ENCODE assay signal across 8 cellular contexts in the genomic region with DNA sequence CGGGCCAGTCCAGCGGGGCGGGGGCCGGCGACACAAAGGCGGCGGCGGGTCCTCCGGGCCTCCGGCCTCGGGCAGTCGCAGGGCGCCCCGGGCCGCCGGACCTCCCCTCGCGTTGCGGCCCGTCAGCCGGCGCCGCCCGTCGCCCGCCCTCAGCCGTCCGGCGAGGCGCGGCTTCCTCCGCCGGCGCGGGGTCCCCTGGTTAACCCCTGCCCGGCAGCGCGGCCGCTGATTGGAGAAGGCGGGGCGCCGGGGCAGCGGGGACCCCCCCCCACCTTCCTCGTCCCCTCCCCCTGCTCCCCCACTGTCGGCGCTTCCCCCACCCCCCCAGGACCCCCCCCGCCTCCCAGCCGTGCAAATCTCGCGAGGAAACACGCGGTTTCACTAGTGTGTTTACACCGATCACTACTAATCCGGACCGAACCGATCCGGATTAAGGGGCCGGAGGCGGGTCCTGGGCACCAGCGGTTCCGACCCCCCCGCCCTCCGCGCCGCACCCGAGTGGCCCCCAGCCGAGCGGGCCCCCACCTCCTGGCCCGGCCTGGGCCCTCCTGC. TPM values are rescaled to one million over a fixed set of nuclear protein-coding genes. Genes with fewer than 3 reads are reported as not detected.
DNase-seq lines count a peak whose midpoint lies in the region; ATAC-seq and TF ChIP-seq lines count a peak whose summit lies in the region.
"Not testable (repeated sequence)": the region's sequence is repeated elsewhere in the genome, so short reads cannot be mapped to it uniquely, and the experiment has no call there.

Gene TLK2 (plus strand): TSS at position 402 of the 552 bp plus-strand sequence. CDS start 2,301 bp downstream, outside the sequence.

- H3K27me3 Mint-ChIP-seq in activated T-helper 1 cell treated with anti-CD3 and anti-CD28 coated beads, Interleukin-12 subunit alpha, Interleukin-12 subunit beta, Interleukin-2, Interleukin-4 antibody, amounts not matched to agents 30 ng/mL and 10 ng/mL and 1 ng/mL, durations not matched to agents 14 hours and 24 hours and 36 hours (ENCODE audit: insufficient read depth), result not testable (repeated sequence)

- peaks cover 0 to 17% (median 0%) of the 10 kb centered on the region in 3 donors for H3K36me3 ChIP-seq in esophagus squamous epithelium
- not testable (repeated sequence) for H3K36me3 ChIP-seq in muscle layer of duodenum (ENCODE audit: control insufficient read depth in 1 of 2, insufficient read depth in 2 of 2, low read length in 2 of 2)

- intact Hi-C loops in activated T-helper 1 cell treated with anti-CD3 and anti-CD28 coated beads, Interleukin-12 subunit alpha, Interleukin-12 subunit beta, Interleukin-2, Interleukin-4 antibody, amounts not matched to agents 30 ng/mL and 10 ng/mL and 1 ng/mL, durations not matched to agents 14 hours and 24 hours and 36 hours (cut with micrococcal nuclease), result loop anchor here (2.0 kb wide), 1 partner anchor 56 kb away; the partner anchor contains the start of gene METTL2A
- intact Hi-C loops in esophagus squamous epithelium (cut with DNase I), result not testable (repeated sequence)

- peaks cover 0 to 56% (median 6%) of the 10 kb centered on the region in 3 donors for H3K4me1 ChIP-seq in esophagus squamous epithelium
- peaks cover 3 to 23% of the 10 kb centered on the region in 2 donors for H3K4me1 ChIP-seq in muscle layer of duodenum (ENCODE audit: control insufficient read depth in 1 of 2, insufficient read depth in 2 of 2, low read length in 2 of 2)

- TF ChIP-seq POLR2A in esophagus squamous epithelium (IDR thresholded peaks at IDR 0.05), result peak in 2 of 4 donors; percentile 5 to 47

- not testable (repeated sequence) for H3K27me3 ChIP-seq in esophagus squamous epithelium; muscle layer of duodenum (ENCODE audit: low read depth, low read length)

- H3K27ac Mint-ChIP-seq in activated T-helper 1 cell treated with anti-CD3 and anti-CD28 coated beads, Interleukin-12 subunit alpha, Interleukin-12 subunit beta, Interleukin-2, Interleukin-4 antibody, amounts not matched to agents 30 ng/mL and 10 ng/mL and 1 ng/mL, durations not matched to agents 14 hours and 24 hours and 36 hours, result peak within 1 kb of the TSS; percentile 92

- H3K4me3 Mint-ChIP-seq in activated T-helper 1 cell treated with anti-CD3 and anti-CD28 coated beads, Interleukin-12 subunit alpha, Interleukin-12 subunit beta, Interleukin-2, Interleukin-4 antibody, amounts not matched to agents 30 ng/mL and 10 ng/mL and 1 ng/mL, durations not matched to agents 14 hours and 24 hours and 36 hours, result peak within 1 kb of the TSS; percentile 94

- H3K36me3 Mint-ChIP-seq in activated T-helper 1 cell treated with anti-CD3 and anti-CD28 coated beads, Interleukin-12 subunit alpha, Interleukin-12 subunit beta, Interleukin-2, Interleukin-4 antibody, amounts not matched to agents 30 ng/mL and 10 ng/mL and 1 ng/mL, durations not matched to agents 14 hours and 24 hours and 36 hours (ENCODE audit: low read depth), result peaks cover 18% of the 10 kb centered on the region

- not testable (repeated sequence) for H3K9me3 Mint-ChIP-seq in activated T-helper 1 cell treated with anti-CD3 and anti-CD28 coated beads, Interleukin-12 subunit alpha, Interleukin-12 subunit beta, Interleukin-2, Interleukin-4 antibody, amounts not matched to agents 30 ng/mL and 10 ng/mL and 1 ng/mL, durations not matched to agents 14 hours and 24 hours and 36 hours

- not testable (repeated sequence) for H3K9me3 ChIP-seq in esophagus squamous epithelium; muscle layer of duodenum (ENCODE audit: control insufficient read depth in 1 of 2, low read length in 2 of 2)

- TF ChIP-seq CTCF in esophagus squamous epithelium (IDR thresholded peaks at IDR 0.05), result not testable (repeated sequence)

- H3K27ac ChIP-seq in esophagus squamous epithelium (peak within 1 kb of the TSS; percentile 91 to 98 (median 98)), muscle layer of duodenum (ENCODE audit: low read length) (peak within 1 kb of the TSS; percentile 79)

- ATAC-seq in GM21723 (IDR thresholded peaks at IDR 0.05; ENCODE audit: unreplicated experiment), result peak; percentile 69

- no CpG with 5 or more reads among the region's 69 CpGs for WGBS in esophagus squamous epithelium, 2 donors

- peaks cover 29% of the 10 kb centered on the region for H3K4me1 Mint-ChIP-seq in activated T-helper 1 cell treated with anti-CD3 and anti-CD28 coated beads, Interleukin-12 subunit alpha, Interleukin-12 subunit beta, Interleukin-2, Interleukin-4 antibody, amounts not matched to agents 30 ng/mL and 10 ng/mL and 1 ng/mL, durations not matched to agents 14 hours and 24 hours and 36 hours (ENCODE audit: low read depth)

- peak; percentile 36 for DNase-seq in DMS153 treated with DMSO at 0.1 percent for 48 hours (lab: John Stamatoyannopoulos, UW; ENCODE audit: unreplicated experiment)
- peak; percentile 27 for DNase-seq in KG1 (lab: John Stamatoyannopoulos, UW)
- DNase-seq in RPMI8226, result peak; percentile 83
- DNase-seq in activated T-helper 1 cell treated with anti-CD3 and anti-CD28 coated beads, Interleukin-12 subunit alpha, Interleukin-12 subunit beta, Interleukin-2, Interleukin-4 antibody, amounts not matched to agents 30 ng/mL and 10 ng/mL and 1 ng/mL, durations not matched to agents 14 hours and 24 hours and 36 hours (ENCODE audit: low spot score), result peak; percentile 73
- DNase-seq in esophagus squamous epithelium (lab: John Stamatoyannopoulos, UW), result not testable (repeated sequence)
- peak; percentile 51 to 52 for DNase-seq in stimulated activated CD8-positive, alpha-beta memory T cell treated with anti-CD3 and anti-CD28 coated beads, Interleukin-7, amount 100 ng/mL, for 1 hour (ENCODE audit: low read depth in 2 of 2)

- H3K4me3 ChIP-seq in esophagus squamous epithelium, result peak within 1 kb of the TSS; percentile 75 to 89 (median 85)
- H3K4me3 ChIP-seq in muscle layer of duodenum (ENCODE audit: low read depth in 1 of 2, low read length in 2 of 2), result peak within 1 kb of the TSS; percentile 60 to 61

RNA-seq across cellular contexts. Expression of gene TLK2, which starts in this region (rescaled TPM):
- total RNA-seq in activated T-helper 1 cell treated with anti-CD3 and anti-CD28 coated beads, Interleukin-12 subunit alpha, Interleukin-12 subunit beta, Interleukin-2, Interleukin-4 antibody, amounts not matched to agents 30 ng/mL and 10 ng/mL and 1 ng/mL, durations not matched to agents 14 hours and 24 hours and 36 hours, result 44.0 and 50.8 TPM in 2 replicates
- total RNA-seq in esophagus squamous epithelium, result 10 to 100 TPM; 13.2 to 35.5 (median 28.0) TPM
